ENCODE assay signal across 17 cellular contexts in genomic region chr1:236638935-236639334, GRCh38. TPM values are rescaled to one million over a fixed set of nuclear protein-coding genes. Genes with fewer than 3 reads are reported as not detected.
"Had no signal": no experiment of that assay in that cellular context is flagged by ENCODE, and none has a peak within 500 bp of the region (broad histone marks: within the 10 kb centered on the region; RNA-seq: fewer than 3 reads in every experiment).

No MANE protein-coding gene starts in this region.

- H3K9me3 ChIP-seq: mucosa of descending colon, sigmoid colon had no signal

- DNase-seq: activated CD4-positive, alpha-beta T cell treated with anti-CD3 and anti-CD28 coated beads for 1 hour; activated CD4-positive, alpha-beta T cell treated with anti-CD3 and anti-CD28 coated beads, Interleukin-2, amount 50 U/mL, for 4 hours; activated naive CD4-positive, alpha-beta T cell treated with anti-CD3 and anti-CD28 coated beads for 36 hours; activated naive CD8-positive, alpha-beta T cell treated with anti-CD3 and anti-CD28 coated beads, Interleukin-2, amount 50 U/mL, for 24 hours; aorta; cerebellar nuclear complex; effector memory CD4-positive, alpha-beta T cell; foreskin melanocyte; head of caudate nucleus; mucosa of descending colon; sigmoid colon; stimulated activated CD4-positive, alpha-beta T cell treated with anti-CD3 and anti-CD28 coated beads, Interleukin-12 subunit alpha, Interleukin-12 subunit beta, amount 100 ng/mL, for 4 hours; stimulated activated CD4-positive, alpha-beta T cell treated with anti-CD3 and anti-CD28 coated beads, Interleukin-2, amount 100 ng/mL, for 24 hours; T-cell had no signal

- H3K36me3 ChIP-seq: sigmoid colon had no signal

- H3K4me3 ChIP-seq: mucosa of descending colon, sigmoid colon had no signal

- ATAC-seq: activated naive CD8-positive, alpha-beta T cell treated with anti-CD3 and anti-CD28 coated beads, Interleukin-2, amount 50 U/mL, for 24 hours; left lobe of liver; mucosa of descending colon; natural killer cell treated with Interleukin-12 subunit alpha and Interleukin-12 subunit beta and Interleukin-15 and Interleukin-18, amount 100 ng/mL, for 72 hours; stimulated activated memory B cell treated with anti-CD40 and anti-IgM and Interleukin-4, amounts not matched to agents 10 μg/mL and 1 μg/mL and 100 μg/mL, for 72 hours; T-cell had no signal

- H3K27me3 ChIP-seq: sigmoid colon had no signal

- H3K27ac ChIP-seq: sigmoid colon had no signal

- H3K4me1 ChIP-seq: sigmoid colon had no signal

RNA-seq across cellular contexts. Expression of gene ACTN2, which starts 47.4 kb away (rescaled TPM):
- total RNA-seq: left lobe of liver had no signal
